Comparison of ENCODE assay signal across 8 cellular contexts in the genomic region with DNA sequence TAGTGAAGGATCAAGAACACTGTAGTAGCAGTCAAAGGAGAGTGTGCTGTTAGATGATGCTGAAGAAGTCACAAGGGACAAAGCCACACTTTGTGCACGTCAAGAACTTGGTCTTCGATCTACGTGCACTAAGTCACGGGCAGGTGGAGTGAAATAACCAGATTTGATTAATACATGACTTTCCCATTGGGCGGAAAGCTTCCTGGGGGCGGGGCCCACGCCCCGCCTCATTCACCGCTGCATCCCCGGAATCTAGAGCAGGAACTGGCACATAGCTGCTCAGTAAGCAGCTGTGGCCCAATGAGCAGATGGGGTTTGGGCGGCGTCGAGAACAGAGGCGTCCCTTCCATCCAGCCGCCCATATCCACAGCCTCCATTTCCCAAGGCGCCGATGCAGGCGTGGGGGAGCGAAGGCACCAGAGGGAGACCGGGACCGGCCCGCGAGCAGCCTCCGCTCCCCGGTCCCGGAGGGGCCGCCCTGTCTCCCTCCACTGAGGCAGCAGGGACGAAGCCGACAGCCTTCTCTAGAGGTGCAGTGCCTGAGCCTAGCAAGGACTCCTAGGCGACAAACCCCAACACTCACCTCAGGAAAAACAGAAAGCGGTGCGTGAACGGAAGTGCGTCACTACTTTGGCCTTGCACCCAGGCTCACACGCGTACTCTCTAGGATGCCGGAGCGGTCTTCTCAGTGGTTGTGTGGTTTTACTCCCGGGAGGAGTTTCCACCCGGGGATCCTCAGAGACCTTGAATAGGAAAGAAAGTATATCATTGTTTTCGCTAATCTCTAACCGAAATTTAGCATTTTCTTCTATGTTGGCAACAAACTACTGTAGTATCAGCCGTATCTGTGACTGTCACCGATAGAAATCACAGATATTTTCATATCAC. TPM values are rescaled to one million over a fixed set of nuclear protein-coding genes. Genes with fewer than 3 reads are reported as not detected.
A peak's percentile ranks its signal among the peaks of the same experiment; 100 is the strongest.
DNase-seq lines count a peak whose midpoint lies in the region; ATAC-seq and TF ChIP-seq lines count a peak whose summit lies in the region.

No MANE protein-coding gene starts in this region.

- H3K9me3 Mint-ChIP-seq in T-cell = no peaks in the 10 kb centered on the region

- H3K27me3 Mint-ChIP-seq in T-cell = no peaks in the 10 kb centered on the region

- peak overlapping the region; percentile 79 to 94 for H3K27ac Mint-ChIP-seq in T-cell

- H3K4me3 ChIP-seq in GM12875 (ENCODE audit: low read depth, low read length) = peak overlapping the region; percentile 67
- peak overlapping the region; percentile 84 for H3K4me3 ChIP-seq in upper lobe of right lung

- H3K9me3 ChIP-seq in upper lobe of right lung = no peaks in the 10 kb centered on the region

- no peaks in the 10 kb centered on the region for H3K36me3 ChIP-seq in upper lobe of right lung

- H3K27me3 ChIP-seq in upper lobe of right lung = no peaks in the 10 kb centered on the region

- H3K4me1 ChIP-seq in upper lobe of right lung = no peaks in the 10 kb centered on the region

- intact Hi-C loops in left cardiac atrium (cut with DNase I) (loop anchor here in 1 of 2 donors (1.0 kb wide), 1 partner anchor 22 kb away; a partner anchor contains a TSS), posterior vena cava (cut with DNase I) (no loop called here), upper lobe of right lung (cut with DNase I) (no loop called here)

- peak overlapping the region; percentile 98 for H3K27ac ChIP-seq in upper lobe of right lung

- ATAC-seq in HG02763 (IDR thresholded peaks at IDR 0.05; ENCODE audit: unreplicated experiment) (peak; percentile 87), T-cell (replicated peaks in 1 of 4) (peak; percentile 86 to 90 (median 88)), left cardiac atrium (peak; percentile 97 to 99), upper lobe of right lung (peak; percentile 98)

- H3K36me3 Mint-ChIP-seq in T-cell = peaks cover 10% of the 10 kb centered on the region

- CTCF ChIA-PET in T-cell (lab: Charles Lee) = interaction anchor here in 1 of 2 donors (0.6 to 2.1 kb wide), 5 partner anchors 15 to 475 kb away, joined by 3 to 11 read pairs (median 5); a partner anchor contains a TSS

- peak overlapping the region; percentile 81 to 86 (median 84) for H3K4me3 Mint-ChIP-seq in T-cell

- POLR2A ChIA-PET in T-cell (lab: Charles Lee) = interaction anchor here (0.6 to 2.5 kb wide), 6 partner anchors 22 to 609 kb away, joined by 3 to 18 read pairs (median 6); a partner anchor contains a TSS

- DNase-seq in NCI-H1417 treated with DMSO at 0.1 percent for 48 hours (lab: John Stamatoyannopoulos, UW) (peak; percentile 62), T-cell (peak; percentile 59 to 88 (median 79)), amniotic epithelial cell (ENCODE audit: low read depth) (peak; percentile 94), left cardiac atrium (peak; percentile 90), posterior vena cava (ENCODE audit: low spot score) (peak; percentile 95), upper lobe of right lung (peak; percentile 90)

- H3K4me1 Mint-ChIP-seq in T-cell = peaks cover 14 to 20% (median 15%) of the 10 kb centered on the region in 3 donors

- TF ChIP-seq CTCF in GM12875 (IDR thresholded peaks at IDR 0.05; ENCODE audit: borderline replicate concordance, insufficient read depth, low read depth, low read length) (no peak), upper lobe of right lung (IDR thresholded peaks at IDR 0.05) (no peak)

RNA-seq across cellular contexts. Expression of a gene that starts 4.9 kb away (rescaled TPM):
- total RNA-seq in T-cell (1 to 10 TPM; 6.9 to 9.4 (median 8.4) TPM), left cardiac atrium (1 to 10 TPM; 3.5 to 3.7 TPM), posterior vena cava (1 to 10 TPM; 3.6 to 4.2 TPM), upper lobe of right lung (11.4 TPM)

RNA-seq across cellular contexts. Expression of a gene that starts 22.2 kb away (rescaled TPM):
- total RNA-seq in T-cell = 10 to 100 TPM in 4 of 5 donors, 1 to 10 TPM in 1; 8.2 to 14.6 (median 10.9) TPM
- total RNA-seq in left cardiac atrium = 1 to 10 TPM; 5.8 to 6.5 TPM
- 10 to 100 TPM in 1 of 2 donors, 1 to 10 TPM in 1; 10.0 to 10.5 TPM for total RNA-seq in posterior vena cava
- total RNA-seq in upper lobe of right lung = 7.3 TPM

RNA-seq across cellular contexts. Expression of a gene that starts 42.0 kb away (rescaled TPM):
- under 1 TPM in 1 of 5 donors, not detected in 4; 0.23 TPM for total RNA-seq in T-cell
- total RNA-seq in left cardiac atrium = under 1 TPM in 1 of 2 donors, not detected in 1; 0.16 TPM
- not detected for total RNA-seq in posterior vena cava
- total RNA-seq in upper lobe of right lung = 0.38 TPM

RNA-seq across cellular contexts. Expression of a gene that starts 42.4 kb away (rescaled TPM):
- total RNA-seq in T-cell (not detected), left cardiac atrium (not detected), posterior vena cava (not detected), upper lobe of right lung (not detected)

Comparison
In these comparisons a context has a peak if more than half of its experiments do, and no peak if none do; other contexts are left out.
1. Peak in every context shown above with its lines: DNase-seq, ATAC-seq, H3K4me3 ChIP-seq and H3K27ac ChIP-seq.